Comparison of ENCODE assay signal across 9 cellular contexts in the genomic region with DNA sequence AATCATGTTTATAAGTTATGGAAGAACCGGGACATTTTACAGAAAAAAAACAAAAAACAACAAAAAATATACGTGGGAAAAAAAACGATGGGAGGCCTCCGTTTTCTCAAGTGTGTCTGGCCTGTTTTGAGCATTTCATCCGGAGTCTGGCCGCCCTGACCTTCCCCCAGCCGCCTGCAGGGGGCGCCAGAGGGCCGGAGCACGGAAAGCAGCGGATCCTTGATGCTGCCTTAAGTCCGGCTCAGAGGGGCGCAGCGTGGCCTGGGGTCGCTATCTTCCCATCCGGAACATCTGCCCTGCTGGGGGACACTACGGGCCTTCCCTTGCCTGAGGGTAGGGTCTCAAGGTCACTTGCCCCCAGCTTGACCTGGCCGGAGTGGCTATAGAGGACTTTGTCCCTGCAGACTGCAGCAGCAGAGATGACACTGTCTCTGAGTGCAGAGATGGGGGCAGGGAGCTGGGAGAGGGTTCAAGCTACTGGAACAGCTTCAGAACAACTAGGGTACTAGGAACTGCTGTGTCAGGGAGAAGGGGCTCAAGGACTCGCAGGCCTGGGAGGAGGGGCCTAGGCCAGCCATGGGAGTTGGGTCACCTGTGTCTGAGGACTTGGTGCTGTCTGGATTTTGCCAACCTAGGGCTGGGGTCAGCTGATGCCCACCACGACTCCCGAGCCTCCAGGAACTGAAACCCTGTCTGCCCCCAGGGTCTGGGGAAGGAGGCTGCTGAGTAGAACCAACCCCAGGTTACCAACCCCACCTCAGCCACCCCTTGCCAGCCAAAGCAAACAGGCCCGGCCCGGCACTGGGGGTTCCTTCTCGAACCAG. TPM values are rescaled to one million over a fixed set of nuclear protein-coding genes. Genes with fewer than 3 reads are reported as not detected.
DNase-seq lines count a peak whose midpoint lies in the region; ATAC-seq, FAIRE-seq and TF ChIP-seq lines count a peak whose summit lies in the region.
"Had no signal": no experiment of that assay in that cellular context is flagged by ENCODE, and none has a peak within 500 bp of the region (broad histone marks: within the 10 kb centered on the region; RNA-seq: fewer than 3 reads in every experiment).

No MANE protein-coding gene starts in this region.

- H3K9ac ChIP-seq in Loucy (ENCODE audit: low read depth, low read length, poor library complexity, severe bottlenecking) (no peak overlapping the region), astrocyte (ENCODE audit: low read length) (no peak overlapping the region)

- intact Hi-C loops in spleen (cut with DNase I; ENCODE audit: low total_unique reads) = loop anchor here (2.0 kb wide), 1 partner anchor 47 kb away; no protein-coding TSS in a partner anchor

- TF ChIP-seq CTCF in Loucy (conservative IDR thresholded peaks at IDR 0.05; ENCODE audit: low read length) (peak; percentile 89), astrocyte (IDR thresholded peaks at IDR 0.05; ENCODE audit: insufficient read depth, low read depth, low read length) (peak; percentile 89), hepatocyte (IDR thresholded peaks at IDR 0.05; ENCODE audit: poor library complexity) (peak; percentile 97), spleen (IDR thresholded peaks at IDR 0.05 in 8 of 11, conservative IDR thresholded peaks at IDR 0.05 in 3 of 11) (peak; percentile 89 to 99 (median 97))

- TF ChIP-seq POLR2A in spleen (IDR thresholded peaks at IDR 0.05) = no peak

- H3K9me3 Mint-ChIP-seq in astrocyte (ENCODE audit: unreplicated experiment) = no peaks in the 10 kb centered on the region

- H3F3A ChIP-seq in Loucy (ENCODE audit: low read depth) = no peaks in the 10 kb centered on the region

- H3K4me1 ChIP-seq in Loucy (ENCODE audit: insufficient read depth, low read length, poor library complexity, severe bottlenecking) (no peaks in the 10 kb centered on the region), astrocyte (ENCODE audit: insufficient read depth, low read length) (no peaks in the 10 kb centered on the region), hepatocyte (ENCODE audit: insufficient read depth) (peaks cover 27% of the 10 kb centered on the region), spleen (peaks cover 16 to 40% (median 32%) of the 10 kb centered on the region in 6 donors)

- no peaks in the 10 kb centered on the region for H3K27me3 ChIP-seq in Loucy (ENCODE audit: insufficient read depth, low read length, poor library complexity, severe bottlenecking)
- H3K27me3 ChIP-seq in astrocyte (ENCODE audit: insufficient read depth, low read length) = peaks cover 4% of the 10 kb centered on the region
- no peaks in the 10 kb centered on the region for H3K27me3 ChIP-seq in hepatocyte
- H3K27me3 ChIP-seq in spleen (replicated peaks in 1 of 7) = peaks cover 0 to 34% (median 23%) of the 10 kb centered on the region in 7 donors

- H3K4me2 ChIP-seq in Loucy (ENCODE audit: low read depth, low read length, poor library complexity, severe bottlenecking) (no peak overlapping the region), astrocyte (ENCODE audit: low read length) (no peak overlapping the region), hepatocyte (peak overlapping the region; percentile 65)

- H3K27ac ChIP-seq in astrocyte (ENCODE audit: low read depth, low read length) (no peak overlapping the region), hepatocyte (peak overlapping the region; percentile 91), spleen (peak overlapping the region in 2 of 8 donors; percentile 16 to 52)

- FAIRE-seq in astrocyte (lab: Jason Lieb, UNC) = no peak

- H3K4me3 Mint-ChIP-seq in astrocyte (ENCODE audit: unreplicated experiment) = no peak overlapping the region

- H3K4me3 ChIP-seq in Loucy (ENCODE audit: low read length, poor library complexity, severe bottlenecking) (no peak overlapping the region), astrocyte (ENCODE audit: insufficient read depth, low read depth, low read length) (no peak overlapping the region), hepatocyte (no peak overlapping the region), spleen (no peak overlapping the region)

- H3K79me2 ChIP-seq in Loucy (ENCODE audit: insufficient read depth, low read length) (no peaks in the 10 kb centered on the region), astrocyte (ENCODE audit: insufficient read depth, low read length) (no peaks in the 10 kb centered on the region), hepatocyte (peaks cover 3% of the 10 kb centered on the region)

- in situ Hi-C loops in G401 (cut with HindIII; ENCODE audit: low sequenced_read_pairs) = no loop called here

- peaks cover 12% of the 10 kb centered on the region for H3K36me3 Mint-ChIP-seq in astrocyte (ENCODE audit: low read depth, unreplicated experiment)

- H4K20me1 ChIP-seq in Loucy (ENCODE audit: insufficient read depth, low read length, poor library complexity, severe bottlenecking) (no peaks in the 10 kb centered on the region), astrocyte (ENCODE audit: insufficient read depth, low read length) (peaks cover 23% of the 10 kb centered on the region), hepatocyte (ENCODE audit: insufficient read depth, poor library complexity, severe bottlenecking) (peaks cover 6% of the 10 kb centered on the region)

- H2AFZ ChIP-seq in Loucy (ENCODE audit: low read length) (no peak overlapping the region), astrocyte (ENCODE audit: low read depth, low read length) (no peak overlapping the region), hepatocyte (no peak overlapping the region)

- H3K27me3 Mint-ChIP-seq in astrocyte (ENCODE audit: low read depth, unreplicated experiment) = no peaks in the 10 kb centered on the region

- 24% methylated on average over 24 of the region's 24 CpGs for WGBS in hepatocyte (ENCODE audit: low lambda C conversion rate, missing lambda C conversion rate)
- WGBS in spleen, 5 donors = 13 to 31% (median 22%) methylated on average over 18 to 24 of the region's 24 CpGs

- ATAC-seq in HG02759 (IDR thresholded peaks at IDR 0.05; ENCODE audit: unreplicated experiment) (no peak), GM21390 (IDR thresholded peaks at IDR 0.05; ENCODE audit: unreplicated experiment) (no peak)

- no peaks in the 10 kb centered on the region for H3K9me2 ChIP-seq in Loucy (replicated peaks; ENCODE audit: low read depth, low read length)
- no peaks in the 10 kb centered on the region for H3K9me2 ChIP-seq in hepatocyte (replicated peaks; ENCODE audit: insufficient read depth)

- H3K36me3 ChIP-seq in Loucy (ENCODE audit: insufficient read depth, low read length) (peaks cover 23% of the 10 kb centered on the region; the same call in 1 of the 2 replicates), astrocyte (ENCODE audit: insufficient read depth, low read length) (peaks cover 9% of the 10 kb centered on the region), hepatocyte (replicated peaks; ENCODE audit: insufficient read depth, low read depth) (no peaks in the 10 kb centered on the region), spleen (peaks cover 0 to 49% (median 39%) of the 10 kb centered on the region in 6 donors)

- peak overlapping the region; percentile 3 for H3K27ac Mint-ChIP-seq in astrocyte (ENCODE audit: unreplicated experiment)

- DNase-seq in G401 (ENCODE audit: low spot score) (peak; percentile 61), T1000 (lab: John Stamatoyannopoulos, UW) (peak; percentile 46), astrocyte (ENCODE audit: low read depth) (no peak), hepatocyte (ENCODE audit: low spot score) (peak; percentile 79), spleen (peak; percentile 94)

- H3K9me3 ChIP-seq in Loucy (ENCODE audit: insufficient read depth, low read depth, low read length) (no peaks in the 10 kb centered on the region), astrocyte (ENCODE audit: insufficient read depth, low read depth, low read length) (no peaks in the 10 kb centered on the region), hepatocyte (ENCODE audit: low read depth) (no peaks in the 10 kb centered on the region), spleen (no peaks in the 10 kb centered on the region)

- H3K4me1 Mint-ChIP-seq in astrocyte (ENCODE audit: low read depth, unreplicated experiment) = peaks cover 9% of the 10 kb centered on the region

RNA-seq across cellular contexts. Expression of a gene that starts 1.8 kb away (rescaled TPM):
- total RNA-seq in G401 (2014; rRNA removed; shearing (Covaris generic)) = 2,018 and 2,607 TPM in 2 replicates
- total RNA-seq in astrocyte (655 and 663 TPM in 2 replicates), hepatocyte (3,920 and 3,946 TPM in 2 replicates), spleen (1,000 to 10,000 TPM in 1 of 7 donors, 100 to 1,000 TPM in 6; 321 to 2,099 (median 745) TPM)
- polyA plus RNA-seq in hepatocyte (3,558 and 4,019 TPM in 2 replicates), spleen (1,000 to 10,000 TPM in 1 of 3 donors, 100 to 1,000 TPM in 2; 198 to 1,046 (median 619) TPM)

RNA-seq across cellular contexts. Expression of a gene that starts 10.6 kb away (rescaled TPM):
- total RNA-seq in G401 (2014; rRNA removed; shearing (Covaris generic)) = 182 and 412 TPM in 2 replicates
- total RNA-seq in astrocyte = 2.2 and 2.4 TPM in 2 replicates
- total RNA-seq in hepatocyte = 330 and 390 TPM in 2 replicates
- polyA plus RNA-seq in hepatocyte = 395 and 606 TPM in 2 replicates
- total RNA-seq in spleen = 100 to 1,000 TPM in 6 of 7 donors, 10 to 100 TPM in 1; 90.0 to 355 (median 195) TPM
- 100 to 1,000 TPM in 2 of 3 donors, 10 to 100 TPM in 1; 99.4 to 465 (median 348) TPM for polyA plus RNA-seq in spleen

RNA-seq across cellular contexts. Expression of a gene that starts 12.8 kb away (rescaled TPM):
- total RNA-seq in G401 (2014; rRNA removed; shearing (Covaris generic)) = 226 and 256 TPM in 2 replicates
- total RNA-seq in astrocyte (93.4 and 107 TPM in 2 replicates), hepatocyte (60.9 and 67.9 TPM in 2 replicates), spleen (10 to 100 TPM; 25.8 to 49.0 (median 33.0) TPM)
- polyA plus RNA-seq in hepatocyte (83.1 and 83.7 TPM in 2 replicates), spleen (10 to 100 TPM; 19.3 to 33.9 (median 30.4) TPM)

RNA-seq across cellular contexts. Expression of a gene that starts 38.2 kb away (rescaled TPM):
- total RNA-seq in G401 (2014; rRNA removed; shearing (Covaris generic)) = not detected in 2 replicates
- not detected in 2 replicates for total RNA-seq in astrocyte
- total RNA-seq in hepatocyte = not detected in 2 replicates
- 1.1 TPM in 1 of 2 replicates, not detected in the other for polyA plus RNA-seq in hepatocyte
- not detected for total RNA-seq in spleen
- under 1 TPM; 0.24 to 0.42 (median 0.32) TPM for polyA plus RNA-seq in spleen
- total RNA-seq: dermis microvascular lymphatic vessel endothelial cell had no signal

RNA-seq across cellular contexts. Expression of a gene that starts 42.0 kb away (rescaled TPM):
- not detected in 2 replicates for total RNA-seq in G401 (2014; rRNA removed; shearing (Covaris generic))
- total RNA-seq in astrocyte (not detected in 2 replicates), hepatocyte (435 and 454 TPM in 2 replicates), spleen (1 to 10 TPM in 6 of 7 donors, not detected in 1; 1.8 to 5.0 (median 2.6) TPM)
- polyA plus RNA-seq in hepatocyte (603 and 827 TPM in 2 replicates), spleen (10 to 100 TPM in 1 of 3 donors, 1 to 10 TPM in 2; 1.2 to 34.0 (median 6.2) TPM)
- total RNA-seq: dermis microvascular lymphatic vessel endothelial cell had no signal

Comparison
In these comparisons a context has a peak if more than half of its experiments do, and no peak if none do; other contexts are left out.
1. RNA of a gene that starts 10.6 kb away (total RNA-seq): 330 to 390 TPM in hepatocyte, 90.0 to 355 TPM in spleen and 182 to 412 TPM in G401; 2.2 to 2.4 TPM in astrocyte; every median in the first group is over 10 times any median in the second.
2. Peak in every context shown above with its lines, with median percentiles within 50 percentile points of each other: CTCF ChIP-seq.